In the genomic region with DNA sequence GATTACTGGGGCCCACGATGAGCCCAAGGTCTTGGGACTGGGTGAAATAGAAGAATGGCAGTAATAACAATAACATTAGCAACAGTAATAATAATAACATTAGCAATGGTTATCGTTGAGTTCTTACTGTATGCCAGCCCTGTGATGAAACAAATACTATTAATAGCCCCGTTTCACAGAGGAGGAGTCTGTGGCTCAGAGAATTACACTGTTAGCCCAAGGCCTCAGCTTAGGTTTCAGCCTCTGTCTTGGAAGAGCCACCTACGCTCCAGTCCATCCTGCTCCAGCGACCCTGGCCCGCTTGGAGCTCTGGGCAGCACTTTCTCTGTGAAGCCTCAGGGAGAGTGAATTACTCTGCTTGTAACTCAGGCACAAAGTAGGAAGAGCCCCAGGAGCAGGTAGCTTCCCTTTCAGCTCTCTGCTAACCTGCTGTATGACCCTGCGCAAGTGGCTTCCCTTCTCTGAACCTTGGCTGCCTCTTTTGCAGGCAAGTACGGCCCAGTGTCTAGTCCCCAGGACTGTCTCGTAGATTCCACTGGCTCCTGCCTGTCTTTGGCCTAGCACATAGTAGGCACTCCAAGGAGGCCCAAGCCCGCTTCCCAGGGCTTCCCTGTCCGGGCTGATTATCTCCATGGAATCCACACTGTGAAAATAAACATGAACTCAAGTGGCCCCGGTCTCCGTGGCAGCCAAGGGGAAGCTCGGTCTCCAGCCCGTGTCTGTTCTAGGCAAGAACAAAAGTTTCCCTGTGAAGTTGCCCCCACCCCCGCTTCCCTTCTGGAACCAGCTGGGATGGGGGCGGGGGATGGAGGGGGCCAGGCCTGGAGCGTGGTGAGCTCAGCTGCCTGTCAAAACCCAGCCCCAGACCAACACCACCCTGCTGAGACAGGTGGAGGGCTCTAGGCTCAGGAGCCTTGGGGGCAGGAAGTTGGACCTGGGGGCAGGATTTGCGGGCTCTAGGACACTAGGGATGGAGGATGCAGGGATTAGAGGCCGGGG, we compare ENCODE assay signal across 10 cellular contexts. TPM values are rescaled to one million over a fixed set of nuclear protein-coding genes. Genes with fewer than 3 reads are reported as not detected.
DNase-seq lines count a peak whose midpoint lies in the region; ATAC-seq and TF ChIP-seq lines count a peak whose summit lies in the region.
"Had no signal": no experiment of that assay in that cellular context is flagged by ENCODE, and none has a peak within 500 bp of the region (broad histone marks: within the 10 kb centered on the region; RNA-seq: fewer than 3 reads in every experiment).

No MANE protein-coding gene starts in this region.

- peaks cover 29% of the 10 kb centered on the region for H3K4me1 Mint-ChIP-seq in nephron
- H3K4me1 Mint-ChIP-seq: naive B cell had no signal

- no peak for TF ChIP-seq POLR2A in heart left ventricle (IDR thresholded peaks at IDR 0.05)

- no peak overlapping the region for H3K4me3 ChIP-seq in heart left ventricle

- peaks cover 0 to 28% (median 24%) of the 10 kb centered on the region in 12 donors for H3K4me1 ChIP-seq in heart left ventricle

- H3K9me3 Mint-ChIP-seq in nephron: no peaks in the 10 kb centered on the region
- H3K9me3 Mint-ChIP-seq: naive B cell had no signal

- H3K9me3 ChIP-seq in heart left ventricle: no peaks in the 10 kb centered on the region

- TF ChIP-seq CTCF in heart left ventricle (IDR thresholded peaks at IDR 0.05): no peak
- TF ChIP-seq CTCF in nephron (IDR thresholded peaks at IDR 0.05; ENCODE audit: unreplicated experiment in 3 of 3): no peak

- H3K27ac ChIP-seq in heart left ventricle: peak overlapping the region; percentile 7 to 93 (median 76)

- 30 to 39% (median 32%) methylated on average over 15 to 20 of the region's 20 CpGs for WGBS in heart left ventricle, 4 donors

- intact Hi-C loops in heart left ventricle (cut with DNase I): no loop called here

- H3K36me3 Mint-ChIP-seq in nephron (ENCODE audit: low read depth): no peaks in the 10 kb centered on the region
- H3K36me3 Mint-ChIP-seq: naive B cell had no signal

- H3K27me3 ChIP-seq in heart left ventricle: peaks cover 0 to 8% (median 0%) of the 10 kb centered on the region in 9 donors

- DNase-seq in Ammon's horn (ENCODE audit: low spot score) (peak; percentile 86), anterior cingulate cortex (lab: John Stamatoyannopoulos, UW) (peak in 55 of 58 donors; percentile 4 to 88 (median 62)), heart left ventricle (peak; percentile 81 to 89 (median 84)), DMS114 treated with DMSO at 0.1 percent for 48 hours (lab: John Stamatoyannopoulos, UW; ENCODE audit: unreplicated experiment) (no peak)
- DNase-seq in stimulated activated naive CD4-positive, alpha-beta T cell treated with Interleukin-2 at 50 U/mL for 16 hours (lab: John Stamatoyannopoulos, UW): no peak
- no peak for DNase-seq in activated CD8-positive, alpha-beta memory T cell treated with anti-CD3 and anti-CD28 coated beads for 24 hours
- DNase-seq: activated CD4-positive, alpha-beta T cell treated with anti-CD3 and anti-CD28 coated beads for 4 hours; naive B cell had no signal

- H3K4me3 Mint-ChIP-seq in nephron: no peak overlapping the region

- H3K27me3 Mint-ChIP-seq in nephron (ENCODE audit: low read depth): peaks cover 37% of the 10 kb centered on the region

- no peaks in the 10 kb centered on the region for H3K36me3 ChIP-seq in heart left ventricle

- H3K27ac Mint-ChIP-seq in nephron: peak overlapping the region in 2 of 3 experiments; percentile 43 to 46

- ATAC-seq in heart left ventricle: peak; percentile 92 to 95 (median 92)
- no peak for ATAC-seq in GM19023 (IDR thresholded peaks at IDR 0.05; ENCODE audit: unreplicated experiment)

RNA-seq across cellular contexts. Expression of a gene that starts 26.2 kb away (rescaled TPM):
- 1 to 10 TPM in 1 of 9 donors, under 1 TPM in 8; 0.19 to 1.1 (median 0.47) TPM for total RNA-seq in heart left ventricle
- polyA plus RNA-seq in heart left ventricle: under 1 TPM; 0.15 to 0.32 TPM

Comparison
In these comparisons a context has a peak if more than half of its experiments do, and no peak if none do; other contexts are left out.
1. DNase-seq: peak in Ammon's horn (single experiment), anterior cingulate cortex (55 of 58) and heart left ventricle (5 of 5); none in stimulated activated naive CD4-positive, alpha-beta T cell treated with Interleukin-2 at 50 U/mL for 16 hours (single experiment), DMS114 treated with DMSO at 0.1 percent for 48 hours (single experiment) and activated CD8-positive, alpha-beta memory T cell treated with anti-CD3 and anti-CD28 coated beads for 24 hours (single experiment).